ENCODE assay signal across 18 cellular contexts in genomic region chr3:53776494-53777101, GRCh38.
DNase-seq lines count a peak whose midpoint lies in the region; ATAC-seq and TF ChIP-seq lines count a peak whose summit lies in the region.
"Had no signal": no experiment of that assay in that cellular context is flagged by ENCODE, and none has a peak within 500 bp of the region (broad histone marks: within the 10 kb centered on the region; RNA-seq: fewer than 3 reads in every experiment).

No MANE protein-coding gene starts in this region.

- ATAC-seq in HG02571 (IDR thresholded peaks at IDR 0.05; ENCODE audit: unreplicated experiment) (no peak), left colon (no peak)
- ATAC-seq: left lung had no signal

- H3K27ac ChIP-seq in WERI-Rb-1: 0 out of 2 replicates have a peak overlapping the region, but pooled peaks have one; percentile 7
- H3K27ac ChIP-seq: BLaER1, left lung had no signal

- peak; percentile 37 for DNase-seq in EL
- no peak for DNase-seq in WERI-Rb-1
- peak; percentile 32 to 55 for DNase-seq in foreskin fibroblast
- peak; percentile 25 for DNase-seq in stromal cell of bone marrow (ENCODE audit: low read depth)
- DNase-seq in occipital lobe (lab: John Stamatoyannopoulos, UW): no peak
- DNase-seq in NK-92 treated with Interleukin-12 subunit alpha and Interleukin-12 subunit beta, amount 100 ng/mL, for 24 hours (lab: John Stamatoyannopoulos, UW): no peak
- DNase-seq in left colon: no peak
- DNase-seq: activated CD4-positive, alpha-beta T cell treated with anti-CD3 and anti-CD28 coated beads for 1 hour; activated gamma-delta T cell; dermis blood vessel endothelial cell; left lung; MV-4-11; NCI-H2029; NCI-H524 treated with DMSO at 0.1 percent for 48 hours; OCI-M1; T-helper 9 cell had no signal

- H3K9me3 ChIP-seq in WERI-Rb-1 (ENCODE audit: severe bottlenecking): no peaks in the 10 kb centered on the region
- H3K9me3 ChIP-seq: BLaER1, left lung had no signal

- no peaks in the 10 kb centered on the region for H3K36me3 ChIP-seq in WERI-Rb-1
- H3K36me3 ChIP-seq: BLaER1, left lung had no signal

- no peak for TF ChIP-seq CTCF in WERI-Rb-1 (IDR thresholded peaks at IDR 0.05; ENCODE audit: low read depth, low read length)
- no peak for TF ChIP-seq CTCF in foreskin fibroblast (IDR thresholded peaks at IDR 0.05; ENCODE audit: low read depth, low read length)

- no peak overlapping the region for H3K4me3 ChIP-seq in WERI-Rb-1 (ENCODE audit: low read depth, low read length)
- no peak overlapping the region for H3K4me3 ChIP-seq in foreskin fibroblast (ENCODE audit: low read depth in 1 of 2, low read length in 2 of 2)
- H3K4me3 ChIP-seq: BLaER1, left lung had no signal

- intact Hi-C loops in left colon (cut with DNase I, micrococcal nuclease): no loop called here

- H3K27me3 ChIP-seq in WERI-Rb-1 (ENCODE audit: insufficient read depth, low read depth, severe bottlenecking): no peaks in the 10 kb centered on the region
- H3K27me3 ChIP-seq: BLaER1, left lung had no signal

Comparison
In these comparisons a context has a peak if more than half of its experiments do, and no peak if none do; other contexts are left out.
1. DNase-seq: peak in EL (single experiment), foreskin fibroblast (2 of 2) and stromal cell of bone marrow (single experiment); none in WERI-Rb-1 (single experiment), occipital lobe (single experiment), NK-92 treated with Interleukin-12 subunit alpha and Interleukin-12 subunit beta, amount 100 ng/mL, for 24 hours (single experiment) and left colon (0 of 2).